In genomic region chr1:100296140-100296539, GRCh38 we compare ENCODE assay signal across 25 cellular contexts. TPM values are rescaled to one million over a fixed set of nuclear protein-coding genes. Genes with fewer than 3 reads are reported as not detected.
DNase-seq lines count a peak whose midpoint lies in the region; ATAC-seq, FAIRE-seq and TF ChIP-seq lines count a peak whose summit lies in the region.
"Had no signal": no experiment of that assay in that cellular context is flagged by ENCODE, and none has a peak within 500 bp of the region (broad histone marks: within the 10 kb centered on the region; RNA-seq: fewer than 3 reads in every experiment).

No MANE protein-coding gene starts in this region.

- H2AFZ ChIP-seq in K562 (ENCODE audit: low read depth, low read length) = no peak overlapping the region
- no peak overlapping the region for H2AFZ ChIP-seq in trophoblast cell (ENCODE audit: insufficient read depth, low read length, poor library complexity)

- no peak overlapping the region for H2BK12ac ChIP-seq in trophoblast cell (ENCODE audit: low read length)

- peaks cover 14 to 26% of the 10 kb centered on the region in 2 experiments for H3K36me3 ChIP-seq in HEK293 (ENCODE audit: control insufficient read depth in 2 of 2, insufficient read depth in 1 of 2, low read length in 2 of 2)
- peaks cover 22% of the 10 kb centered on the region; the same call in 2 of the 3 replicates for H3K36me3 ChIP-seq in K562 (ENCODE audit: control insufficient read depth, insufficient read depth, low read length)
- peaks cover 0 to 3% of the 10 kb centered on the region in 2 experiments for H3K36me3 ChIP-seq in trophoblast cell (ENCODE audit: control insufficient read depth in 1 of 2, insufficient read depth in 2 of 2, low read length in 2 of 2)

- H4K91ac ChIP-seq in trophoblast cell (ENCODE audit: low read depth, low read length) = no peak overlapping the region

- H3K9ac ChIP-seq in K562 (ENCODE audit: insufficient read depth in 1 of 2, low read depth in 2 of 2, low read length in 2 of 2) = no peak overlapping the region
- no peak overlapping the region for H3K9ac ChIP-seq in trophoblast cell (ENCODE audit: low read length)
- H3K9ac ChIP-seq: BLaER1 treated with 17β-estradiol and CSF1 and Interleukin-3, amounts not matched to agents 10 nM and 100 nM had no signal

- no peak overlapping the region for H3K14ac ChIP-seq in trophoblast cell (ENCODE audit: low read length)

- no peak overlapping the region for H2BK120ac ChIP-seq in trophoblast cell (ENCODE audit: insufficient read depth, low read length, poor library complexity)

- TF ChIP-seq CTCF in HEK293 (tag by site-specific recombination; IDR thresholded peaks at IDR 0.05) (no peak), K562 (IDR thresholded peaks at IDR 0.05 in 2 of 3, conservative IDR thresholded peaks at IDR 0.05 in 1 of 3; ENCODE audit: insufficient read depth in 2 of 3, low read depth in 1 of 3, low read length in 3 of 3) (no peak), GM13976 (IDR thresholded peaks at IDR 0.05; ENCODE audit: borderline replicate concordance, control extremely low read depth, extremely low read depth, insufficient read depth, missing control alignments) (no peak)

- no peak overlapping the region for H3K23ac ChIP-seq in trophoblast cell (ENCODE audit: low read length)

- no peak overlapping the region for H4K12ac ChIP-seq in trophoblast cell (ENCODE audit: low read depth, low read length)

- H3K4me3 ChIP-seq in HEK293 (ENCODE audit: low read depth, low read length) (no peak overlapping the region), K562 (no peak overlapping the region), trophoblast cell (ENCODE audit: low read depth, low read length) (no peak overlapping the region)
- H3K4me3 ChIP-seq: A549; BLaER1 treated with 17β-estradiol and CSF1 and Interleukin-3, amounts not matched to agents 10 nM and 100 nM; GM12878 had no signal

- H3K27ac ChIP-seq in HEK293 (ENCODE audit: extremely low read depth, low read depth, low read length) = no peak overlapping the region
- H3K27ac ChIP-seq in K562 (ENCODE audit: extremely low read depth, low read depth, low read length) = no peak overlapping the region
- no peak overlapping the region for H3K27ac ChIP-seq in trophoblast cell (ENCODE audit: low read depth, low read length)
- H3K27ac ChIP-seq: 22Rv1; A549; BLaER1 treated with 17β-estradiol and CSF1 and Interleukin-3, amounts not matched to agents 10 nM and 100 nM; C4-2B had no signal

- H4K8ac ChIP-seq in trophoblast cell (ENCODE audit: low read depth, low read length) = peak overlapping the region; percentile 28

- H4K20me1 ChIP-seq in K562 (replicated peaks; ENCODE audit: control insufficient read depth, insufficient read depth, low read length) = no peaks in the 10 kb centered on the region

- H3K4me1 ChIP-seq in HEK293 (ENCODE audit: control insufficient read depth, insufficient read depth, low read length) (no peaks in the 10 kb centered on the region), K562 (replicated peaks in 1 of 2; ENCODE audit: control insufficient read depth in 2 of 2, insufficient read depth in 2 of 2, low read length in 2 of 2) (no peaks in the 10 kb centered on the region; a peak in 1 of 5 replicates), trophoblast cell (ENCODE audit: control insufficient read depth in 1 of 2, insufficient read depth in 2 of 2, low read length in 2 of 2) (no peaks in the 10 kb centered on the region)
- H3K4me1 ChIP-seq: A549 had no signal

- CTCF ChIA-PET in HEK293 (lab: Yijun Ruan, JAX) = no interaction called here
- CTCF ChIA-PET in K562 (lab: Yijun Ruan, JAX; ENCODE audit: low intra/inter-chr PET ratio) = no interaction called here

- POLR2A ChIA-PET in HEK293 (lab: Yijun Ruan, JAX) = no interaction called here
- POLR2A ChIA-PET in K562 (lab: Yijun Ruan, JAX) = interaction anchor here (0.7 to 2.2 kb wide), 4 partner anchors 9 to 61 kb away, joined by 3 to 5 read pairs (median 3); no protein-coding TSS in a partner anchor

- no peak for TF ChIP-seq EP300 in Ishikawa (IDR thresholded peaks at IDR 0.05; ENCODE audit: borderline replicate concordance)
- no peak for TF ChIP-seq EP300 in K562 (IDR thresholded peaks at IDR 0.05; ENCODE audit: low read length)

- TF ChIP-seq RAD21 in Ishikawa (IDR thresholded peaks at IDR 0.05; ENCODE audit: low read depth) = no peak
- no peak for TF ChIP-seq RAD21 in K562 (CRISPR knock-in tag; conservative IDR thresholded peaks at IDR 0.05 in 1 of 2, IDR thresholded peaks at IDR 0.05 in 1 of 2)

- H3K9me1 ChIP-seq in K562 (ENCODE audit: control insufficient read depth, insufficient read depth, low read length) = no peaks in the 10 kb centered on the region

- intact Hi-C loops in K562 (cut with micrococcal nuclease) = no loop called here

- H3K79me1 ChIP-seq in trophoblast cell (ENCODE audit: low read length) = no peaks in the 10 kb centered on the region

- 92% methylated on average over 8 of the region's 8 CpGs for WGBS in K562 (ENCODE audit: insufficient coverage, low coverage, missing lambda C conversion rate)
- WGBS in trophoblast cell (ENCODE audit: extremely low coverage, insufficient coverage, insufficient read length) = no CpG with 5 or more reads among the region's 8 CpGs

- no peaks in the 10 kb centered on the region for H3K27me3 ChIP-seq in K562 (ENCODE audit: control insufficient read depth in 2 of 2, insufficient read depth in 2 of 2, low read length in 2 of 2)
- no peaks in the 10 kb centered on the region for H3K27me3 ChIP-seq in trophoblast cell (ENCODE audit: insufficient read depth, low read length)
- H3K27me3 ChIP-seq: BLaER1 treated with 17β-estradiol and CSF1 and Interleukin-3, amounts not matched to agents 10 nM and 100 nM had no signal

- TF ChIP-seq POLR2A in K562 (conservative IDR thresholded peaks at IDR 0.05) = no peak

- no peak for DNase-seq in K562 (ENCODE audit: extremely low read depth in 1 of 4, low spot score in 3 of 4)
- no peak for DNase-seq in trophoblast cell
- DNase-seq in COLO668 (lab: John Stamatoyannopoulos, UW; ENCODE audit: unreplicated experiment) = no peak
- no peak for DNase-seq in OCI-M2 (lab: John Stamatoyannopoulos, UW; ENCODE audit: unreplicated experiment)
- DNase-seq in GM13976 (ENCODE audit: low spot score) = no peak
- DNase-seq: AML-193; CD4-positive, alpha-beta T cell; CD8-positive, alpha-beta T cell; COR-L47; DMS 273 treated with DMSO at 0.1 percent for 48 hours; DMS153; DMS53; DMS79; DND-41; EL; GDM1 had no signal

- H3K18ac ChIP-seq in trophoblast cell (ENCODE audit: low read length) = no peak overlapping the region

- H2AK5ac ChIP-seq in trophoblast cell (ENCODE audit: low read length) = no peak overlapping the region

- H2BK5ac ChIP-seq in trophoblast cell (ENCODE audit: low read depth, low read length, poor library complexity) = no peak overlapping the region

- FAIRE-seq in K562 (lab: Jason Lieb, UNC) = no peak
- FAIRE-seq: A549, GM12878, GM12892, GM19239 had no signal

- no peak overlapping the region for H3K4me2 ChIP-seq in K562 (ENCODE audit: insufficient read depth, low read length)
- H3K4me2 ChIP-seq in trophoblast cell (ENCODE audit: low read length) = no peak overlapping the region
- H3K4me2 ChIP-seq: A549; BLaER1 treated with 17β-estradiol and CSF1 and Interleukin-3, amounts not matched to agents 10 nM and 100 nM had no signal

- no peaks in the 10 kb centered on the region for H3K9me3 ChIP-seq in HEK293 (ENCODE audit: control insufficient read depth, insufficient read depth, low read depth, low read length)
- H3K9me3 ChIP-seq in K562 (replicated peaks; ENCODE audit: control insufficient read depth, insufficient read depth, low read depth, low read length) = no peaks in the 10 kb centered on the region
- H3K9me3 ChIP-seq in trophoblast cell (ENCODE audit: insufficient read depth, low read depth, low read length) = no peaks in the 10 kb centered on the region
- H3K9me3 ChIP-seq: A549 had no signal

- in situ Hi-C loops in K562 (cut with MboI) (no loop called here), GM13976 (cut with MboI; ENCODE audit: low sequenced_read_pairs, unreplicated experiment) (no loop called here)

- H3K4ac ChIP-seq in trophoblast cell (ENCODE audit: low read depth, low read length) = no peak overlapping the region

- H3K79me2 ChIP-seq in K562 (ENCODE audit: control insufficient read depth, insufficient read depth, low read length) (no peaks in the 10 kb centered on the region), trophoblast cell (ENCODE audit: control insufficient read depth, insufficient read depth, low read length, poor library complexity) (no peaks in the 10 kb centered on the region)

- no peak for ATAC-seq in K562
- ATAC-seq: A549; CD8-positive, alpha-beta T cell; GM12878 had no signal

- no TSS peak for BruUV-seq in K562 (replicated peaks; lab: Mats Ljungman, UMichigan)

RNA-seq across cellular contexts. Expression of gene RTCA, which starts 30.1 kb away (rescaled TPM):
- 46.7 and 59.6 TPM in 2 replicates for total RNA-seq in K562 (2011; cell fraction: chromatin; rRNA removed; ENCODE audit: low replicate concordance)
- 40.4 and 45.0 TPM in 2 replicates for total RNA-seq in K562 (2011; cell fraction: nucleolus; rRNA removed)
- 42.6 and 56.6 TPM in 2 replicates for total RNA-seq in K562 (2011; cell fraction: nucleoplasm; rRNA removed)
- total RNA-seq in K562 (2014; rRNA removed) (45.8 and 47.8 TPM in 2 replicates), K562 (2014; rRNA removed; fragmentation: Illumina TruSeq; extraction: Trizol) (40.6 and 48.1 TPM in 2 replicates), K562 (2015; rRNA removed; fragmentation: Illumina TruSeq; extraction: Trizol) (38.5 and 43.3 TPM in 2 replicates), K562 (2021) (43.2 and 44.3 TPM in 2 replicates)
- polyA plus RNA-seq in K562 (2011; rRNA removed) (46.6 and 57.2 TPM in 2 replicates), K562 (2014; fragmentation: Illumina TruSeq; extraction: Trizol) (33.2 and 37.5 TPM in 2 replicates), K562 (2014; fragmentation: Nextera tagmentation; extraction: Ambion mirVana) (10 to 100 TPM; 11.6 to 13.1 TPM), K562 (2014; rRNA removed) (46.3 and 51.4 TPM in 2 replicates)
- polyA plus RNA-seq in K562 (2011; cell fraction: cytosol; rRNA removed) = 15.5 and 28.2 TPM in 2 replicates
- 27.5 and 31.1 TPM in 2 replicates for polyA plus RNA-seq in K562 (2011; cell fraction: nucleus; rRNA removed)
- 43.2 and 65.0 TPM in 2 replicates for polyA plus RNA-seq in K562 (2012)
- polyA minus RNA-seq in K562 (2011; rRNA and poly(A)+ RNA removed) = 46.3 and 59.5 TPM in 2 replicates
- 18.6 and 19.3 TPM in 2 replicates for polyA minus RNA-seq in K562 (2011; cell fraction: cytosol; rRNA and poly(A)+ RNA removed)
- polyA minus RNA-seq in K562 (2011; cell fraction: nucleus; rRNA and poly(A)+ RNA removed) = 37.7 and 58.6 TPM in 2 replicates
- 35.0 and 36.3 TPM in 2 replicates for polyA plus RNA-seq in trophoblast cell (2013)

RNA-seq across cellular contexts. Expression of gene DBT, which starts 46.5 kb away (rescaled TPM):
- total RNA-seq in K562 (2011; cell fraction: chromatin; rRNA removed; ENCODE audit: low replicate concordance) = 11.9 and 33.4 TPM in 2 replicates
- 5.0 and 6.2 TPM in 2 replicates for total RNA-seq in K562 (2011; cell fraction: nucleolus; rRNA removed)
- 10.9 and 12.6 TPM in 2 replicates for total RNA-seq in K562 (2011; cell fraction: nucleoplasm; rRNA removed)
- total RNA-seq in K562 (2014; rRNA removed) (3.1 and 3.6 TPM in 2 replicates), K562 (2014; rRNA removed; fragmentation: Illumina TruSeq; extraction: Trizol) (13.5 and 17.5 TPM in 2 replicates), K562 (2015; rRNA removed; fragmentation: Illumina TruSeq; extraction: Trizol) (7.0 and 7.3 TPM in 2 replicates), K562 (2021) (9.1 and 9.5 TPM in 2 replicates)
- polyA plus RNA-seq in K562 (2011; rRNA removed) (10.9 and 12.1 TPM in 2 replicates), K562 (2014; fragmentation: Illumina TruSeq; extraction: Trizol) (6.1 and 7.7 TPM in 2 replicates), K562 (2014; fragmentation: Nextera tagmentation; extraction: Ambion mirVana) (1 to 10 TPM; 2.7 to 3.3 TPM), K562 (2014; rRNA removed) (4.1 and 5.0 TPM in 2 replicates)
- 1.5 and 3.3 TPM in 2 replicates for polyA plus RNA-seq in K562 (2011; cell fraction: cytosol; rRNA removed)
- 4.2 and 5.2 TPM in 2 replicates for polyA plus RNA-seq in K562 (2011; cell fraction: nucleus; rRNA removed)
- 4.4 and 8.1 TPM in 2 replicates for polyA plus RNA-seq in K562 (2012)
- 21.3 and 21.7 TPM in 2 replicates for polyA minus RNA-seq in K562 (2011; rRNA and poly(A)+ RNA removed)
- polyA minus RNA-seq in K562 (2011; cell fraction: cytosol; rRNA and poly(A)+ RNA removed) = 2.6 and 4.8 TPM in 2 replicates
- polyA minus RNA-seq in K562 (2011; cell fraction: nucleus; rRNA and poly(A)+ RNA removed) = 7.1 and 16.7 TPM in 2 replicates
- 6.1 TPM in 2 replicates for polyA plus RNA-seq in trophoblast cell (2013)

RNA-seq across cellular contexts. Expression of gene CDC14A, which starts 56.2 kb away (rescaled TPM):
- 151 and 280 TPM in 2 replicates for total RNA-seq in K562 (2011; cell fraction: chromatin; rRNA removed; ENCODE audit: low replicate concordance)
- total RNA-seq in K562 (2011; cell fraction: nucleolus; rRNA removed) = 66.0 and 81.3 TPM in 2 replicates
- total RNA-seq in K562 (2011; cell fraction: nucleoplasm; rRNA removed) = 113 TPM in 2 replicates
- total RNA-seq in K562 (2014; rRNA removed) (20.7 and 23.6 TPM in 2 replicates), K562 (2014; rRNA removed; fragmentation: Illumina TruSeq; extraction: Trizol) (50.9 and 56.3 TPM in 2 replicates), K562 (2015; rRNA removed; fragmentation: Illumina TruSeq; extraction: Trizol) (38.7 and 42.7 TPM in 2 replicates), K562 (2021) (28.4 and 30.9 TPM in 2 replicates)
- polyA plus RNA-seq in K562 (2011; rRNA removed) (32.6 and 45.2 TPM in 2 replicates), K562 (2014; fragmentation: Illumina TruSeq; extraction: Trizol) (58.3 and 74.3 TPM in 2 replicates), K562 (2014; fragmentation: Nextera tagmentation; extraction: Ambion mirVana) (10 to 100 TPM; 17.0 to 33.4 TPM), K562 (2014; rRNA removed) (24.5 and 25.7 TPM in 2 replicates)
- polyA plus RNA-seq in K562 (2011; cell fraction: cytosol; rRNA removed) = 16.2 and 20.7 TPM in 2 replicates
- 39.5 and 41.7 TPM in 2 replicates for polyA plus RNA-seq in K562 (2011; cell fraction: nucleus; rRNA removed)
- polyA plus RNA-seq in K562 (2012) = 15.2 and 28.1 TPM in 2 replicates
- 87.6 and 93.7 TPM in 2 replicates for polyA minus RNA-seq in K562 (2011; rRNA and poly(A)+ RNA removed)
- polyA minus RNA-seq in K562 (2011; cell fraction: cytosol; rRNA and poly(A)+ RNA removed) = 21.4 and 28.6 TPM in 2 replicates
- 96.7 and 136 TPM in 2 replicates for polyA minus RNA-seq in K562 (2011; cell fraction: nucleus; rRNA and poly(A)+ RNA removed)
- 8.8 and 9.6 TPM in 2 replicates for polyA plus RNA-seq in trophoblast cell (2013)
